Comparison of ENCODE assay signal across 11 cellular contexts in genomic region chr10:21510218-21511070, GRCh38.
A peak's percentile ranks its signal among the peaks of the same experiment; 100 is the strongest.
DNase-seq lines count a peak whose midpoint lies in the region; ATAC-seq and TF ChIP-seq lines count a peak whose summit lies in the region.
"Had no signal": no experiment of that assay in that cellular context is flagged by ENCODE, and none has a peak within 500 bp of the region (broad histone marks: within the 10 kb centered on the region; RNA-seq: fewer than 3 reads in every experiment).

No MANE protein-coding gene starts in this region.

- peaks cover 38% of the 10 kb centered on the region for H3K27me3 ChIP-seq in iPS-20b (ENCODE audit: insufficient read depth, low read length)

- H3K4me1 ChIP-seq in ES-I3 (ENCODE audit: insufficient read depth, low read length), result peaks cover 47% of the 10 kb centered on the region
- H3K4me1 ChIP-seq in iPS-20b (ENCODE audit: insufficient read depth, low read length), result peaks cover 68% of the 10 kb centered on the region

- H3K36me3 ChIP-seq in ES-I3 (ENCODE audit: insufficient read depth, low read length), result no peaks in the 10 kb centered on the region
- no peaks in the 10 kb centered on the region for H3K36me3 ChIP-seq in iPS-20b (ENCODE audit: insufficient read depth, low read depth, low read length)

- DNase-seq in coronary artery (ENCODE audit: low spot score) (no peak), skeletal muscle cell (ENCODE audit: low read depth) (no peak)
- DNase-seq in stimulated activated naive CD4-positive, alpha-beta T cell treated with Interleukin-2 at 50 U/mL for 16 hours (lab: John Stamatoyannopoulos, UW), result no peak
- DNase-seq: Calu3, NCI-H1092 treated with DMSO at 0.1 percent for 48 hours had no signal

- H3K4me3 ChIP-seq in coronary artery, result peak overlapping the region; percentile 70
- H3K4me3 ChIP-seq in iPS-20b (ENCODE audit: low read length), result peak overlapping the region; percentile 67
- H3K4me3 ChIP-seq in skeletal muscle cell (ENCODE audit: low read depth, low read length), result peak overlapping the region; percentile 13

- H3K9ac ChIP-seq in ES-I3 (ENCODE audit: low read depth, low read length), result peak overlapping the region; percentile 84
- H3K9ac ChIP-seq in iPS-20b (ENCODE audit: low read depth, low read length), result peak overlapping the region; percentile 72

- H3K27ac ChIP-seq in coronary artery, result peak overlapping the region; percentile 23 to 36
- peak overlapping the region; percentile 64 for H3K27ac ChIP-seq in iPS-20b (ENCODE audit: low read length)

- no peak for TF ChIP-seq CTCF in coronary artery (IDR thresholded peaks at IDR 0.05)

- no peak for TF ChIP-seq POLR2A in GM18505 (IDR thresholded peaks at IDR 0.05; ENCODE audit: borderline replicate concordance, extremely low read depth, insufficient read depth, insufficient read length)

- ATAC-seq in HG02970 (IDR thresholded peaks at IDR 0.05; ENCODE audit: low FRiP score, unreplicated experiment), result no peak
- ATAC-seq in GM19397 (IDR thresholded peaks at IDR 0.05; ENCODE audit: unreplicated experiment), result no peak
- no peak for ATAC-seq in GM18505 (IDR thresholded peaks at IDR 0.05; ENCODE audit: unreplicated experiment)
- ATAC-seq: SK-N-SH treated with all-trans-retinoic acid at 6 μM for 48 hours had no signal

- no peaks in the 10 kb centered on the region for H3K9me3 ChIP-seq in ES-I3 (ENCODE audit: control insufficient read depth, insufficient read depth, low read length)
- no peaks in the 10 kb centered on the region for H3K9me3 ChIP-seq in iPS-20b (ENCODE audit: insufficient read depth, low read depth, low read length)

Comparison
In these comparisons a context has a peak if more than half of its experiments do, and no peak if none do; other contexts are left out.
1. H3K4me3 ChIP-seq: peak in every context shown above with its lines; median percentile 70 in coronary artery; 67 in iPS-20b; 13 in skeletal muscle cell.